13 cellular contexts compared by ENCODE assay signal in the genomic region with DNA sequence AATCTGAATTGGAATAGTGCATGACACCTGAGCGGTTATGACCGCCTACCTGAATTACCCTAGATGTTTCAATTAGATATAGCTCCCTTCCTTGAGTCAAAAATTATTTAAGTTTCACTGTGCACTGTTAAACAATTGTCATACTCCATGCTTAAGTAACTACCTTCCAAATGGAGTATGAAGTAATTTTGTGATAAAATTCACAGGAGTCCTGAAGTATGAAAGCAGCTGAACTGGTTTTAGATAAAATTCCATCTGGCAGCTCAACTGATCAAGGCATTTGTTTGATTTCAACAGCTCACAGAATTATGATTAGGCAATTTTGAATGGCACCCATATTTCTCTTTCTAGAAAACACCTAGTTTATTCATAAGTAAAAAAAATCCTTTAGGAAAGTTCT.
"Had no signal": no experiment of that assay in that cellular context is flagged by ENCODE, and none has a peak within 500 bp of the region (broad histone marks: within the 10 kb centered on the region; RNA-seq: fewer than 3 reads in every experiment).

No MANE protein-coding gene starts in this region.

- H3K27me3 ChIP-seq: colonic mucosa, esophagus muscularis mucosa, sigmoid colon, tibial artery had no signal

- ATAC-seq: natural killer cell; stimulated activated effector memory CD8-positive, alpha-beta T cell treated with anti-CD3 and anti-CD28 coated beads, Interleukin-12 subunit alpha, Interleukin-12 subunit beta, amount 100 ng/mL, for 72 hours; T-helper 17 cell had no signal

- DNase-seq: activated CD4-positive, alpha-beta memory T cell treated with anti-CD3 and anti-CD28 coated beads, Interleukin-2, amount 10 ng/mL, durations not matched to agents 7 days and 5 days; activated naive CD4-positive, alpha-beta T cell treated with anti-CD3 and anti-CD28 coated beads, Interleukin-2, amount 50 U/mL, for 16 hours; activated T-cell treated with anti-CD3 and anti-CD28 coated beads, Interleukin-2, amount 50 U/mL, for 24 hours; central memory CD4-positive, alpha-beta T cell; colonic mucosa; natural killer cell; sigmoid colon; stimulated activated CD4-positive, alpha-beta T cell treated with anti-CD3 and anti-CD28 coated beads, Interleukin-12 subunit alpha, Interleukin-12 subunit beta, amount 100 ng/mL, for 4 hours; T-helper 17 cell; tibial artery; WERI-Rb-1 had no signal

- H3K4me1 ChIP-seq: colonic mucosa, tibial artery had no signal

- H3K9me3 ChIP-seq: colonic mucosa, esophagus muscularis mucosa, sigmoid colon, tibial artery had no signal

- H3K4me3 ChIP-seq: colonic mucosa, esophagus muscularis mucosa, sigmoid colon, tibial artery had no signal

- H3K36me3 ChIP-seq: colonic mucosa, esophagus muscularis mucosa, sigmoid colon, tibial artery, WERI-Rb-1 had no signal

- H3K27ac ChIP-seq: colonic mucosa, esophagus muscularis mucosa, sigmoid colon, tibial artery, WERI-Rb-1 had no signal
